Comparison of ENCODE assay signal across 18 cellular contexts in the genomic region with DNA sequence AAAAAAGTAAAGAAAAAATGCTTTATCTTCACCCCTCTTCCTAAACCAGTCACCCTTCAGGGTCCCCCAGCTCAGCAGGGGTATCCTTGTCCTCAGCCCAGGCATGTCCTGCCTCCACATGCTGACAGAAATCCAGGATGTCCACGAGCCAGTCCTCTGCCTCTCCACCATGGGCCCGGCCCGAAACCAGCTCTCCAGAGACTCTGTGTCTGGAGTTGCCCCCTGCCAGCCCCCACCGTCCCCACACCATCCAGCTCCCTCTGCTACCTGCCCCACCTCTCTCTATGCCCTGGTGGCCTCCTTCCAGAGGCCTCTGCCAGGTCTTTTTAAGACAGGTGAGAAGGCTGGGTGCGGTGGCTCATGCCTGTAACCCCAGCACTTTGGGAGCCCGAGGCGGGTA.
"Had no signal": no experiment of that assay in that cellular context is flagged by ENCODE, and none has a peak within 500 bp of the region (broad histone marks: within the 10 kb centered on the region; RNA-seq: fewer than 3 reads in every experiment).

No MANE protein-coding gene starts in this region.

- H3K27me3 Mint-ChIP-seq: activated CD8-positive, alpha-beta T cell treated with anti-CD3 and anti-CD28 coated beads for 36 hours; activated naive CD4-positive, alpha-beta T cell treated with anti-CD3 and anti-CD28 coated beads, Interleukin-2, amount 10 ng/mL, durations not matched to agents 7 days and 5 days; central memory CD8-positive, alpha-beta T cell; progenitor cell of endocrine pancreas had no signal

- H3K9me3 Mint-ChIP-seq: activated CD8-positive, alpha-beta T cell treated with anti-CD3 and anti-CD28 coated beads for 36 hours; activated naive CD4-positive, alpha-beta T cell treated with anti-CD3 and anti-CD28 coated beads, Interleukin-2, amount 10 ng/mL, durations not matched to agents 7 days and 5 days; activated T-cell treated with anti-CD3 and anti-CD28 coated beads, Interleukin-2, amount 50 U/mL, for 4 hours; central memory CD8-positive, alpha-beta T cell; neural crest cell; stimulated activated effector memory CD8-positive, alpha-beta T cell treated with anti-CD3 and anti-CD28 coated beads, Interleukin-12 subunit alpha, Interleukin-12 subunit beta, amount 100 ng/mL, for 72 hours; T-helper 2 cell treated with Interferon-gamma antibody and Interleukin-4, amounts not matched to agents 5 μg/mL and 100 μg/mL, for 36 hours had no signal

- ATAC-seq: activated CD8-positive, alpha-beta T cell treated with anti-CD3 and anti-CD28 coated beads for 36 hours; activated T-cell treated with anti-CD3 and anti-CD28 coated beads, Interleukin-2, amount 50 U/mL, for 4 hours; left lobe of liver; stimulated activated effector memory CD8-positive, alpha-beta T cell treated with anti-CD3 and anti-CD28 coated beads, Interleukin-12 subunit alpha, Interleukin-12 subunit beta, amount 100 ng/mL, for 72 hours had no signal

- DNase-seq: activated CD4-positive, alpha-beta T cell treated with anti-CD3 and anti-CD28 coated beads for 48 hours; activated CD4-positive, CD25-positive, alpha-beta regulatory T cell; activated CD8-positive, alpha-beta T cell treated with anti-CD3 and anti-CD28 coated beads for 36 hours; activated naive CD4-positive, alpha-beta T cell treated with anti-CD3 and anti-CD28 coated beads, Interleukin-2, amount 10 ng/mL, durations not matched to agents 7 days and 5 days; activated T-cell treated with anti-CD3 and anti-CD28 coated beads, Interleukin-2, amount 50 U/mL, for 4 hours; aorta; cortex of kidney; head of caudate nucleus; midbrain; stimulated activated CD4-positive, alpha-beta T cell treated with anti-CD3 and anti-CD28 coated beads, Interleukin-4, amount 100 ng/mL, for 1 hour had no signal

- H3K4me3 ChIP-seq: lung, skin epidermis had no signal

- H3K27ac Mint-ChIP-seq: activated CD8-positive, alpha-beta T cell treated with anti-CD3 and anti-CD28 coated beads for 36 hours; activated naive CD4-positive, alpha-beta T cell treated with anti-CD3 and anti-CD28 coated beads, Interleukin-2, amount 10 ng/mL, durations not matched to agents 7 days and 5 days; progenitor cell of endocrine pancreas; stimulated activated effector memory CD8-positive, alpha-beta T cell treated with anti-CD3 and anti-CD28 coated beads, Interleukin-12 subunit alpha, Interleukin-12 subunit beta, amount 100 ng/mL, for 72 hours; T-helper 2 cell treated with Interferon-gamma antibody and Interleukin-4, amounts not matched to agents 5 μg/mL and 100 μg/mL, for 36 hours had no signal

- H3K4me3 Mint-ChIP-seq: activated CD8-positive, alpha-beta T cell treated with anti-CD3 and anti-CD28 coated beads for 36 hours; activated naive CD4-positive, alpha-beta T cell treated with anti-CD3 and anti-CD28 coated beads, Interleukin-2, amount 10 ng/mL, durations not matched to agents 7 days and 5 days; activated T-cell treated with anti-CD3 and anti-CD28 coated beads, Interleukin-2, amount 50 U/mL, for 4 hours; central memory CD8-positive, alpha-beta T cell; neural crest cell; stimulated activated effector memory CD8-positive, alpha-beta T cell treated with anti-CD3 and anti-CD28 coated beads, Interleukin-12 subunit alpha, Interleukin-12 subunit beta, amount 100 ng/mL, for 72 hours; T-helper 2 cell treated with Interferon-gamma antibody and Interleukin-4, amounts not matched to agents 5 μg/mL and 100 μg/mL, for 36 hours had no signal
